In genomic region chr6:12548526-12548925, GRCh38 we compare ENCODE assay signal across 21 cellular contexts.
DNase-seq lines count a peak whose midpoint lies in the region; ATAC-seq and TF ChIP-seq lines count a peak whose summit lies in the region.
"Had no signal": no experiment of that assay in that cellular context is flagged by ENCODE, and none has a peak within 500 bp of the region (broad histone marks: within the 10 kb centered on the region; RNA-seq: fewer than 3 reads in every experiment).

No MANE protein-coding gene starts in this region.

- no peak overlapping the region for H3K4me3 ChIP-seq in SJSA1
- no peak overlapping the region for H3K4me3 ChIP-seq in osteoblast (ENCODE audit: insufficient read depth, low read length)
- H3K4me3 ChIP-seq in Karpas-422 (ENCODE audit: low read length): no peak overlapping the region
- H3K4me3 ChIP-seq: PC-9, spleen, uterus had no signal

- H3K9me3 Mint-ChIP-seq in activated naive CD8-positive, alpha-beta T cell treated with anti-CD3 and anti-CD28 coated beads, Interleukin-2, amount 50 U/mL, for 24 hours: no peaks in the 10 kb centered on the region
- peaks cover 10% of the 10 kb centered on the region for H3K9me3 Mint-ChIP-seq in mesothelial cell of epicardium
- H3K9me3 Mint-ChIP-seq: activated CD4-positive, alpha-beta memory T cell treated with anti-CD3 and anti-CD28 coated beads for 36 hours had no signal

- H3K4me2 ChIP-seq in osteoblast (ENCODE audit: insufficient read depth, low read length) (no peak overlapping the region), Karpas-422 (ENCODE audit: low read depth, low read length, poor library complexity, severe bottlenecking) (no peak overlapping the region)
- H3K4me2 ChIP-seq: PC-9 had no signal

- TF ChIP-seq CTCF in osteoblast (IDR thresholded peaks at IDR 0.05; ENCODE audit: extremely low read depth, low read depth, low read length) (no peak), mesothelial cell of epicardium (IDR thresholded peaks at IDR 0.05; ENCODE audit: unreplicated experiment) (no peak)

- H3K79me2 ChIP-seq in osteoblast (ENCODE audit: insufficient read depth, low read length): no peaks in the 10 kb centered on the region
- no peaks in the 10 kb centered on the region for H3K79me2 ChIP-seq in Karpas-422 (ENCODE audit: low read length)
- H3K79me2 ChIP-seq: parathyroid adenoma had no signal

- no peaks in the 10 kb centered on the region for H3K36me3 Mint-ChIP-seq in activated naive CD8-positive, alpha-beta T cell treated with anti-CD3 and anti-CD28 coated beads, Interleukin-2, amount 50 U/mL, for 24 hours (ENCODE audit: low read depth)
- no peaks in the 10 kb centered on the region for H3K36me3 Mint-ChIP-seq in mesothelial cell of epicardium
- H3K36me3 Mint-ChIP-seq: activated CD4-positive, alpha-beta memory T cell treated with anti-CD3 and anti-CD28 coated beads for 36 hours had no signal

- peaks cover 13% of the 10 kb centered on the region for H3K27me3 Mint-ChIP-seq in activated naive CD8-positive, alpha-beta T cell treated with anti-CD3 and anti-CD28 coated beads, Interleukin-2, amount 50 U/mL, for 24 hours
- H3K27me3 Mint-ChIP-seq in mesothelial cell of epicardium (ENCODE audit: low read depth): no peaks in the 10 kb centered on the region

- H3K9me3 ChIP-seq in SJSA1 (replicated peaks): no peaks in the 10 kb centered on the region
- no peaks in the 10 kb centered on the region for H3K9me3 ChIP-seq in osteoblast (ENCODE audit: low read depth, low read length)
- H3K9me3 ChIP-seq in Karpas-422 (ENCODE audit: low read length): no peaks in the 10 kb centered on the region
- H3K9me3 ChIP-seq: spleen, uterus had no signal

- H3K4me1 Mint-ChIP-seq in activated naive CD8-positive, alpha-beta T cell treated with anti-CD3 and anti-CD28 coated beads, Interleukin-2, amount 50 U/mL, for 24 hours: no peaks in the 10 kb centered on the region
- peaks cover 14% of the 10 kb centered on the region for H3K4me1 Mint-ChIP-seq in mesothelial cell of epicardium

- no peaks in the 10 kb centered on the region for H3K9me2 ChIP-seq in Karpas-422 (replicated peaks; ENCODE audit: insufficient read depth, low read length)

- no peak overlapping the region for H3K27ac Mint-ChIP-seq in activated naive CD8-positive, alpha-beta T cell treated with anti-CD3 and anti-CD28 coated beads, Interleukin-2, amount 50 U/mL, for 24 hours
- no peak overlapping the region for H3K27ac Mint-ChIP-seq in mesothelial cell of epicardium
- H3K27ac Mint-ChIP-seq: activated CD4-positive, alpha-beta memory T cell treated with anti-CD3 and anti-CD28 coated beads for 36 hours had no signal

- H3K9ac ChIP-seq in Karpas-422 (ENCODE audit: low read length): no peak overlapping the region
- H3K9ac ChIP-seq: parathyroid adenoma had no signal

- H3K27ac ChIP-seq in SJSA1 (peak overlapping the region; percentile 86), osteoblast (ENCODE audit: low read depth, low read length) (peak overlapping the region; percentile 38), Karpas-422 (ENCODE audit: low read length) (no peak overlapping the region)
- H3K27ac ChIP-seq: C4-2B, foreskin keratinocyte, parathyroid adenoma, PC-9, spleen, uterus had no signal

- H2AFZ ChIP-seq in osteoblast (ENCODE audit: low read length) (no peak overlapping the region), Karpas-422 (ENCODE audit: low read length) (no peak overlapping the region)
- H2AFZ ChIP-seq: parathyroid adenoma, PC-9 had no signal

- H4K20me1 ChIP-seq in osteoblast (ENCODE audit: insufficient read depth, low read length) (no peaks in the 10 kb centered on the region), Karpas-422 (ENCODE audit: insufficient read depth, low read depth, low read length) (no peaks in the 10 kb centered on the region)

- H3K27me3 ChIP-seq in SJSA1 (replicated peaks): no peaks in the 10 kb centered on the region
- no peaks in the 10 kb centered on the region for H3K27me3 ChIP-seq in osteoblast (ENCODE audit: insufficient read depth, low read length)
- H3K27me3 ChIP-seq in Karpas-422 (ENCODE audit: low read length): no peaks in the 10 kb centered on the region
- H3K27me3 ChIP-seq: foreskin keratinocyte, uterus had no signal

- H3K4me3 Mint-ChIP-seq in activated naive CD8-positive, alpha-beta T cell treated with anti-CD3 and anti-CD28 coated beads, Interleukin-2, amount 50 U/mL, for 24 hours: no peak overlapping the region
- no peak overlapping the region for H3K4me3 Mint-ChIP-seq in mesothelial cell of epicardium
- H3K4me3 Mint-ChIP-seq: activated CD4-positive, alpha-beta memory T cell treated with anti-CD3 and anti-CD28 coated beads for 36 hours had no signal

- H3K36me3 ChIP-seq in SJSA1: no peaks in the 10 kb centered on the region
- H3K36me3 ChIP-seq in osteoblast (ENCODE audit: insufficient read depth, low read length): no peaks in the 10 kb centered on the region
- no peaks in the 10 kb centered on the region for H3K36me3 ChIP-seq in Karpas-422 (ENCODE audit: insufficient read depth, low read length)
- H3K36me3 ChIP-seq: spleen, uterus had no signal

- H3K4me1 ChIP-seq in SJSA1 (replicated peaks) (peaks cover 48% of the 10 kb centered on the region), osteoblast (ENCODE audit: insufficient read depth, low read length) (peaks cover 19% of the 10 kb centered on the region), Karpas-422 (ENCODE audit: low read length) (no peaks in the 10 kb centered on the region)
- H3K4me1 ChIP-seq: parathyroid adenoma, spleen, uterus had no signal

- peak; percentile 87 for DNase-seq in EL
- DNase-seq in SJSA1 (ENCODE audit: low read depth in 1 of 2, low spot score in 2 of 2): peak in 1 of 2 experiments; percentile 80
- DNase-seq in fibroblast of peridontal ligament (ENCODE audit: extremely low read depth): peak; percentile 85
- peak; percentile 82 for DNase-seq in osteoblast (ENCODE audit: insufficient read length, low spot score, missing footprints)
- no peak for DNase-seq in NCI-H1417 (lab: John Stamatoyannopoulos, UW)
- no peak for DNase-seq in Karpas-422
- no peak for DNase-seq in activated naive CD8-positive, alpha-beta T cell treated with anti-CD3 and anti-CD28 coated beads, Interleukin-2, amount 50 U/mL, for 24 hours
- DNase-seq in mesothelial cell of epicardium (ENCODE audit: low spot score in 2 of 2, unreplicated experiment in 2 of 2): no peak
- DNase-seq: activated CD4-positive, alpha-beta memory T cell treated with anti-CD3 and anti-CD28 coated beads for 36 hours; amygdala; DMS53; foreskin keratinocyte; Kasumi-1; NCI-H1930; NCI-H526 treated with DMSO at 0.1 percent for 48 hours; PC-9; spleen; stimulated activated naive CD4-positive, alpha-beta T cell treated with Interleukin-2 at 50 U/mL for 16 hours; uterus had no signal

- no peak for ATAC-seq in activated naive CD8-positive, alpha-beta T cell treated with anti-CD3 and anti-CD28 coated beads, Interleukin-2, amount 50 U/mL, for 24 hours
- ATAC-seq: foreskin keratinocyte had no signal

Comparison
In these comparisons a context has a peak if more than half of its experiments do, and no peak if none do; other contexts are left out.
1. DNase-seq: peak in EL (single experiment), fibroblast of peridontal ligament (single experiment) and osteoblast (single experiment); none in NCI-H1417 (0 of 3), Karpas-422 (single experiment), activated naive CD8-positive, alpha-beta T cell treated with anti-CD3 and anti-CD28 coated beads, Interleukin-2, amount 50 U/mL, for 24 hours (single experiment) and mesothelial cell of epicardium (0 of 2).